In the genomic region with DNA sequence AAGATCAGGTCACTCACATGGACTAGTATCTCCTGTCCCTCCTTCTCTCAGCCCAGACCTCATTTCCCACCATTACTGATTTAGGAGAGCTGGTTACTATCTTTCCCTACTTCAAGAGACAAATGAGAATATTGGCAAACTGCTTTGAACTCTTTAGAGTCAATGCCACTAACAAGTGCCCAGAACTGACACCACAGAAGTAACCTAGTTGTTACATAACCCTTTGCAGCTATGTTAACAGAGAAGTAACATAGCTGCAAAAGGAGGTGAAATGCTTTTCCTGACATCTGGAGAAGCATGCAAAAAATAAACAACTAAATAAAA, we compare ENCODE assay signal across 17 cellular contexts. TPM values are rescaled to one million over a fixed set of nuclear protein-coding genes. Genes with fewer than 3 reads are reported as not detected.
DNase-seq lines count a peak whose midpoint lies in the region; ATAC-seq and TF ChIP-seq lines count a peak whose summit lies in the region.
"Had no signal": no experiment of that assay in that cellular context is flagged by ENCODE, and none has a peak within 500 bp of the region (broad histone marks: within the 10 kb centered on the region; RNA-seq: fewer than 3 reads in every experiment).

No MANE protein-coding gene starts in this region.

- ATAC-seq in HCT116 (no peak), natural killer cell (peak in 2 of 3 donors; percentile 11 to 21), WTC11 (no peak), SK-N-SH treated with all-trans-retinoic acid at 6 μM for 48 hours (no peak)

- TF ChIP-seq RAD21 in HCT116 (IDR thresholded peaks at IDR 0.05; ENCODE audit: low read depth) = no peak

- H3K27ac ChIP-seq in BLaER1 treated with 17β-estradiol and CSF1 and Interleukin-3, amounts not matched to agents 10 nM and 100 nM = peak overlapping the region; percentile 55 to 94 (median 87); a peak in 21 of 22 replicates
- H3K27ac ChIP-seq in HCT116 (ENCODE audit: low read depth, low read length) = peak overlapping the region; percentile 81
- H3K27ac ChIP-seq in colonic mucosa = peak overlapping the region; percentile 63
- H3K27ac ChIP-seq: KMS-11, psoas muscle, SJCRH30 had no signal

- H3K9me3 ChIP-seq in BLaER1 treated with 17β-estradiol and CSF1 and Interleukin-3, amounts not matched to agents 10 nM and 100 nM (replicated peaks in 1 of 11) = peaks cover 0 to 4% (median 0%) of the 10 kb centered on the region in 11 experiments; a peak in 1 of 22 replicates
- H3K9me3 ChIP-seq in HCT116 (ENCODE audit: control insufficient read depth in 1 of 2, insufficient read depth in 1 of 2, low read depth in 1 of 2, low read length in 2 of 2) (no peaks in the 10 kb centered on the region), colonic mucosa (no peaks in the 10 kb centered on the region)
- H3K9me3 ChIP-seq: psoas muscle, SJCRH30 had no signal

- DNase-seq in HCT116 (ENCODE audit: low read depth, low spot score) = no peak
- DNase-seq in colonic mucosa = no peak
- DNase-seq in natural killer cell = no peak
- DNase-seq in activated effector memory CD4-positive, alpha-beta T cell treated with Interleukin-2 at 50 U/mL for 16 hours = no peak
- DNase-seq in WTC11 (ENCODE audit: low spot score) = no peak
- no peak for DNase-seq in activated gamma-delta T cell (lab: John Stamatoyannopoulos, UW)
- DNase-seq: hippocampal formation, left cardiac atrium, NCI-H1105 treated with DMSO at 0.1 percent for 48 hours, NCI-H345 had no signal

- intact Hi-C loops in HCT116 (cut with micrococcal nuclease) = no loop called here
- intact Hi-C loops in colonic mucosa (cut with DNase I) = no loop called here
- intact Hi-C loops in natural killer cell (cut with micrococcal nuclease) = no loop called here

- peaks cover 19 to 98% (median 64%) of the 10 kb centered on the region in 10 experiments for H3K4me1 ChIP-seq in BLaER1 treated with 17β-estradiol and CSF1 and Interleukin-3, amounts not matched to agents 10 nM and 100 nM
- H3K4me1 ChIP-seq in HCT116 (ENCODE audit: control insufficient read depth in 1 of 2, insufficient read depth in 2 of 2, low read length in 2 of 2) (peaks cover 53 to 87% of the 10 kb centered on the region in 2 experiments), colonic mucosa (peaks cover 20% of the 10 kb centered on the region)
- H3K4me1 ChIP-seq: psoas muscle, SJCRH30 had no signal

- H2AFZ ChIP-seq in HCT116 (ENCODE audit: low read depth, low read length, poor library complexity, severe bottlenecking) = no peak overlapping the region

- peak overlapping the region in 10 of 11 experiments; percentile 42 to 78 (median 72); a peak in 19 of 22 replicates for H3K9ac ChIP-seq in BLaER1 treated with 17β-estradiol and CSF1 and Interleukin-3, amounts not matched to agents 10 nM and 100 nM
- H3K9ac ChIP-seq in HCT116 (ENCODE audit: low read length) (peak overlapping the region; percentile 61), colonic mucosa (ENCODE audit: low read depth in 2 of 2, low read length in 2 of 2) (peak overlapping the region in 1 of 2 donors; percentile 69)
- H3K9ac ChIP-seq: KMS-11 had no signal

- H3K4me2 ChIP-seq in BLaER1 treated with 17β-estradiol and CSF1 and Interleukin-3, amounts not matched to agents 10 nM and 100 nM = peak overlapping the region; percentile 65 to 92 (median 89)
- H3K4me2 ChIP-seq in HCT116 (ENCODE audit: low read length) = peak overlapping the region; percentile 85
- H3K4me2 ChIP-seq: KMS-11 had no signal

- no peaks in the 10 kb centered on the region for H3K9me3 Mint-ChIP-seq in natural killer cell
- H3K9me3 Mint-ChIP-seq in WTC11 = no peaks in the 10 kb centered on the region
- H3K9me3 Mint-ChIP-seq: activated T-helper 2 cell treated with anti-CD3 and anti-CD28 coated beads, Interferon-gamma antibody, Interleukin-2, Interleukin-4, amounts not matched to agents 10 μg/mL and 5 μg/mL and 100 μg/mL, durations not matched to agents 14 hours and 24 hours and 36 hours; stimulated activated naive CD8-positive, alpha-beta T cell treated with anti-CD3 and anti-CD28 coated beads, Interleukin-15, Interleukin-2, amounts not matched to agents 100 ng/mL and 50 ng/mL, for 24 hours had no signal

- CTCF ChIA-PET in HCT116 (lab: Charles Lee) = no interaction called here
- CTCF ChIA-PET in WTC11 (lab: Charles Lee) = interaction anchor here (1.5 kb wide), 1 partner anchor 64 kb away, joined by 7 read pairs; no protein-coding TSS in a partner anchor

- peak overlapping the region in 4 of 10 experiments; percentile 4 to 46 (median 20); a peak in 3 of 20 replicates for H3K4me3 ChIP-seq in BLaER1 treated with 17β-estradiol and CSF1 and Interleukin-3, amounts not matched to agents 10 nM and 100 nM
- peak overlapping the region in 1 of 2 experiments; percentile 47; a peak in 2 of 4 replicates for H3K4me3 ChIP-seq in HCT116 (replicated peaks in 1 of 2; ENCODE audit: low read depth in 1 of 2, low read length in 2 of 2)
- H3K4me3 ChIP-seq in colonic mucosa = no peak overlapping the region
- H3K4me3 ChIP-seq: psoas muscle, SJCRH30 had no signal

- BruUV-seq in HCT116 (replicated peaks; lab: Mats Ljungman, UMichigan) = no TSS peak

- H3K27ac Mint-ChIP-seq in natural killer cell (peak overlapping the region; percentile 83 to 93), WTC11 (no peak overlapping the region)
- H3K27ac Mint-ChIP-seq: activated T-helper 2 cell treated with anti-CD3 and anti-CD28 coated beads, Interferon-gamma antibody, Interleukin-2, Interleukin-4, amounts not matched to agents 10 μg/mL and 5 μg/mL and 100 μg/mL, durations not matched to agents 14 hours and 24 hours and 36 hours; stimulated activated naive CD8-positive, alpha-beta T cell treated with anti-CD3 and anti-CD28 coated beads, Interleukin-15, Interleukin-2, amounts not matched to agents 100 ng/mL and 50 ng/mL, for 24 hours had no signal

- 0 out of 22 replicates have a peak, but pooled peaks cover 0 to 4% (median 0%) of the 10 kb centered on the region in 11 experiments for H3K36me3 ChIP-seq in BLaER1 treated with 17β-estradiol and CSF1 and Interleukin-3, amounts not matched to agents 10 nM and 100 nM
- H3K36me3 ChIP-seq in HCT116 (ENCODE audit: control insufficient read depth in 1 of 2, insufficient read depth in 2 of 2, low read length in 2 of 2) (no peaks in the 10 kb centered on the region), colonic mucosa (no peaks in the 10 kb centered on the region)
- H3K36me3 ChIP-seq: SJCRH30 had no signal

- H4K20me1 ChIP-seq in BLaER1 treated with 17β-estradiol and CSF1 and Interleukin-3, amounts not matched to agents 10 nM and 100 nM = peaks cover 0 to 1% (median 0%) of the 10 kb centered on the region in 11 experiments; a peak in 1 of 22 replicates
- no peaks in the 10 kb centered on the region for H4K20me1 ChIP-seq in HCT116 (ENCODE audit: insufficient read depth)

- peaks cover 82% of the 10 kb centered on the region for H3K79me2 ChIP-seq in HCT116 (ENCODE audit: insufficient read depth, low read length)

- TF ChIP-seq POLR2A in HCT116 (IDR thresholded peaks at IDR 0.05; ENCODE audit: borderline replicate concordance, extremely low read depth, insufficient read depth, insufficient read length) = no peak

- H3K9me2 ChIP-seq in HCT116 (ENCODE audit: insufficient read depth) = no peaks in the 10 kb centered on the region

- RAD21 ChIA-PET in HCT116 (lab: Charles Lee; ENCODE audit: low non-redundant PET in 1 of 2, low total read pairs in 2 of 2, uncharacterized antibody in 2 of 2, unreplicated experiment in 2 of 2) = no interaction called here

- POLR2A ChIA-PET in HCT116 (lab: Charles Lee) (no interaction called here), WTC11 (lab: Charles Lee) (no interaction called here)

- no peaks in the 10 kb centered on the region for H3K27me3 ChIP-seq in BLaER1 treated with 17β-estradiol and CSF1 and Interleukin-3, amounts not matched to agents 10 nM and 100 nM
- H3K27me3 ChIP-seq in HCT116 (ENCODE audit: insufficient read depth, low read length) = no peaks in the 10 kb centered on the region
- H3K27me3 ChIP-seq in colonic mucosa = no peaks in the 10 kb centered on the region
- H3K27me3 ChIP-seq: SJCRH30 had no signal

- H3K27me3 Mint-ChIP-seq in natural killer cell (ENCODE audit: low read depth in 2 of 2) = peaks cover 0 to 7% of the 10 kb centered on the region in 2 donors
- H3K27me3 Mint-ChIP-seq in WTC11 (ENCODE audit: low read depth) = peaks cover 9% of the 10 kb centered on the region
- H3K27me3 Mint-ChIP-seq: stimulated activated naive CD8-positive, alpha-beta T cell treated with anti-CD3 and anti-CD28 coated beads, Interleukin-15, Interleukin-2, amounts not matched to agents 100 ng/mL and 50 ng/mL, for 24 hours had no signal

- H3K4me3 Mint-ChIP-seq in natural killer cell (peak overlapping the region; percentile 35), WTC11 (no peak overlapping the region)
- H3K4me3 Mint-ChIP-seq: stimulated activated naive CD8-positive, alpha-beta T cell treated with anti-CD3 and anti-CD28 coated beads, Interleukin-15, Interleukin-2, amounts not matched to agents 100 ng/mL and 50 ng/mL, for 24 hours had no signal

- no peaks in the 10 kb centered on the region for H3K36me3 Mint-ChIP-seq in natural killer cell
- no peaks in the 10 kb centered on the region for H3K36me3 Mint-ChIP-seq in WTC11

- no peak for TF ChIP-seq CTCF in HCT116 (IDR thresholded peaks at IDR 0.05 in 2 of 3, conservative IDR thresholded peaks at IDR 0.05 in 1 of 3; ENCODE audit: borderline replicate concordance in 1 of 3, insufficient read depth in 1 of 3, low read depth in 2 of 3, low read length in 2 of 3)
- TF ChIP-seq CTCF in colonic mucosa (IDR thresholded peaks at IDR 0.05) = no peak
- TF ChIP-seq CTCF in natural killer cell (IDR thresholded peaks at IDR 0.05) = no peak
- TF ChIP-seq CTCF in WTC11 (IDR thresholded peaks at IDR 0.05) = no peak

- H3K4me1 Mint-ChIP-seq in natural killer cell (peaks cover 28 to 29% of the 10 kb centered on the region in 2 donors), WTC11 (peaks cover 14% of the 10 kb centered on the region)

TF ChIP-seq in HCT116, 20 proteins besides CTCF, POLR2A, EP300 and RAD21 (continues in another document):
- TF ChIP-seq, protein P1, sequence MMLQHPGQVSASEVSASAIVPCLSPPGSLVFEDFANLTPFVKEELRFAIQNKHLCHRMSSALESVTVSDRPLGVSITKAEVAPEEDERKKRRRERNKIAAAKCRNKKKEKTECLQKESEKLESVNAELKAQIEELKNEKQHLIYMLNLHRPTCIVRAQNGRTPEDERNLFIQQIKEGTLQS (IDR thresholded peaks at IDR 0.05) = no peak

TF ChIP-seq in WTC11, 78 proteins besides CTCF, POLR2A, EP300 and RAD21 (continues in another document):
- TF ChIP-seq ZNF317 (CRISPR knock-in tag; IDR thresholded peaks at IDR 0.05; ENCODE audit: borderline replicate concordance, low read depth) (no peak), NR1H2 (CRISPR knock-in tag; IDR thresholded peaks at IDR 0.05) (no peak)

TF ChIP-seq in SK-N-SH treated with all-trans-retinoic acid at 6 μM for 48 hours, 23 proteins besides CTCF, POLR2A, EP300 and RAD21 (continues in another document):
- TF ChIP-seq ZFP3 (CRISPR knock-in tag; IDR thresholded peaks at IDR 0.05) = no peak

RNA-seq across cellular contexts. Expression of a gene that starts 30.0 kb away (rescaled TPM):
- total RNA-seq in HCT116 (2021; ENCODE audit: unreplicated experiment) (50.1 TPM), colonic mucosa (10 to 100 TPM; 21.4 to 25.8 TPM), natural killer cell (10 to 100 TPM in 1 of 3 donors, 1 to 10 TPM in 2; 5.0 to 13.3 (median 8.6) TPM), WTC11 (2021) (2.5 to 3.0 TPM (median 2.7 TPM) in 3 replicates)
- 42.6 and 43.6 TPM in 2 replicates for polyA plus RNA-seq in HCT116 (2012)
- total RNA-seq: activated T-helper 2 cell treated with anti-CD3 and anti-CD28 coated beads, Interferon-gamma antibody, Interleukin-2, Interleukin-4, amounts not matched to agents 10 μg/mL and 5 μg/mL and 100 μg/mL, durations not matched to agents 14 hours and 24 hours and 36 hours had no signal

Comparison
In these comparisons a context has a peak if more than half of its experiments do, and no peak if none do; other contexts are left out.
1. ATAC-seq: peak in natural killer cell (2 of 3); none in HCT116 (single experiment), WTC11 (single experiment) and SK-N-SH treated with all-trans-retinoic acid at 6 μM for 48 hours (single experiment).
2. Peak in every context shown above with its lines, with median percentiles within 50 percentile points of each other: H3K27ac ChIP-seq.